Comparison of ENCODE assay signal across 12 cellular contexts in the genomic region with DNA sequence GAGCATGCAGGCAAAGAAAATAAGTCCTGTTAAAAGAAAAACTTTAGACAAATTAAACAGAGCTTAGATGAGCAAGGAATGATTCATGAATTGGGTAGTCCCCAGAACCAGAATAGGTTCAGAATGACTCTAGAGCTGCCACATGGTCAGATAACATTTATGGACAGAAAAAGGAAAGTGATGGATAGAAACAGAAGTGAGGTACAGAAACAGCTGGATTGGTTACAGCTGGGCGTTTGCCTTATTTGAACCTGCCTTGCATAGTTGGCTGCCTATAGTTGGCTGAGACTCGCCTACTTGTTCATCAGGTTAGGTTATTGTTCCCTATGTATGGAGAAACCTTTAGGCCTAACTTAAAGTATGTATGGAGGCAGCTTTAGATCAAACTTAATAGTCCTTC. TPM values are rescaled to one million over a fixed set of nuclear protein-coding genes. Genes with fewer than 3 reads are reported as not detected.
DNase-seq lines count a peak whose midpoint lies in the region; ATAC-seq and FAIRE-seq lines count a peak whose summit lies in the region.
"Had no signal": no experiment of that assay in that cellular context is flagged by ENCODE, and none has a peak within 500 bp of the region (broad histone marks: within the 10 kb centered on the region; RNA-seq: fewer than 3 reads in every experiment).

No MANE protein-coding gene starts in this region.

- no peak overlapping the region for H3K4me3 ChIP-seq in skin epidermis

- no peak for ATAC-seq in HG02884 (IDR thresholded peaks at IDR 0.05; ENCODE audit: unreplicated experiment)
- ATAC-seq in HG02642 (IDR thresholded peaks at IDR 0.05; ENCODE audit: poor library complexity, unreplicated experiment): no peak

- H3K27ac ChIP-seq in skin epidermis: peak overlapping the region in 18 of 21 experiments; percentile 2 to 81 (median 66)
- H3K27ac ChIP-seq: 22Rv1 had no signal

- DNase-seq in DMS 273 (lab: John Stamatoyannopoulos, UW; ENCODE audit: unreplicated experiment) (peak; percentile 10), DMS 273 treated with DMSO at 0.1 percent for 48 hours (lab: John Stamatoyannopoulos, UW) (no peak), HT1080 (ENCODE audit: low read depth) (peak; percentile 52), NCI-H187 treated with DMSO at 0.1 percent for 48 hours (lab: John Stamatoyannopoulos, UW) (no peak)
- DNase-seq: mesendoderm; stimulated activated CD4-positive, alpha-beta T cell treated with anti-CD3 and anti-CD28 coated beads, Interleukin-2, amount 100 ng/mL, for 24 hours had no signal

- FAIRE-seq in endometrium (lab: Jason Lieb, UNC): peak; percentile 86
- FAIRE-seq: TTC549 had no signal

RNA-seq across cellular contexts. Expression of gene WDFY2, which starts 35.4 kb away (rescaled TPM):
- total RNA-seq in HT1080 (2014; rRNA removed; shearing (Covaris generic)): 7.4 and 9.9 TPM in 2 replicates
- 10.4 and 13.0 TPM in 2 replicates for polyA plus RNA-seq in HT1080 (2015; cell fraction: cytosol; rRNA removed)
- polyA plus RNA-seq in HT1080 (2015; cell fraction: nucleus; rRNA removed): 52.8 and 66.4 TPM in 2 replicates

Comparison
In these comparisons a context has a peak if more than half of its experiments do, and no peak if none do; other contexts are left out.
1. DNase-seq: peak in DMS 273 (single experiment) and HT1080 (single experiment); none in DMS 273 treated with DMSO at 0.1 percent for 48 hours (single experiment) and NCI-H187 treated with DMSO at 0.1 percent for 48 hours (single experiment).